ENCODE assay signal across 11 cellular contexts in genomic region chr3:124174463-124174862, GRCh38.
DNase-seq lines count a peak whose midpoint lies in the region; FAIRE-seq and TF ChIP-seq lines count a peak whose summit lies in the region.
"Had no signal": no experiment of that assay in that cellular context is flagged by ENCODE, and none has a peak within 500 bp of the region (broad histone marks: within the 10 kb centered on the region; RNA-seq: fewer than 3 reads in every experiment).

No MANE protein-coding gene starts in this region.

- H3K4me2 ChIP-seq in OCI-LY7 (ENCODE audit: low read length), result no peak overlapping the region

- no TSS peak for BruUV-seq in OCI-LY7 (replicated peaks; lab: Mats Ljungman, UMichigan)

- H3K9me3 ChIP-seq in small intestine (ENCODE audit: control insufficient read depth, low read depth), result no peaks in the 10 kb centered on the region
- no peaks in the 10 kb centered on the region for H3K9me3 ChIP-seq in OCI-LY7 (ENCODE audit: low read length)

- H3K79me2 ChIP-seq in OCI-LY7 (ENCODE audit: insufficient read depth, low read depth, low read length), result no peaks in the 10 kb centered on the region

- intact Hi-C loops in OCI-LY7 (cut with micrococcal nuclease; ENCODE audit: unreplicated experiment), result no loop called here

- 5 to 24% (median 17%) methylated on average over 2 of the region's 2 CpGs for WGBS in small intestine, 3 donors

- no peak for FAIRE-seq in small intestine (lab: Jason Lieb, UNC)

- DNase-seq in HEK293T (ENCODE audit: extremely low spot score) (peak; percentile 24), NCI-H2107 treated with DMSO at 0.1 percent for 48 hours (lab: John Stamatoyannopoulos, UW; ENCODE audit: unreplicated experiment) (peak; percentile 87), SK-N-DZ (ENCODE audit: low spot score) (peak; percentile 88), small intestine (peak; percentile 14), LoVo (ENCODE audit: low spot score) (no peak), ureter (ENCODE audit: low spot score) (no peak), OCI-LY7 (ENCODE audit: low spot score) (no peak)
- DNase-seq: activated CD4-positive, alpha-beta T cell treated with anti-CD3 and anti-CD28 coated beads, Interleukin-2, amount 10 ng/mL, durations not matched to agents 24 days and 14 days; DND-41; left cardiac atrium; SIG-M5 had no signal

- H3K4me1 ChIP-seq in small intestine (ENCODE audit: control insufficient read depth in 2 of 2, insufficient read depth in 1 of 2, low read depth in 1 of 2, low read length in 1 of 2), result no peaks in the 10 kb centered on the region
- H3K4me1 ChIP-seq in OCI-LY7 (ENCODE audit: insufficient read depth, low read length, poor library complexity, severe bottlenecking), result no peaks in the 10 kb centered on the region

- H4K20me1 ChIP-seq in OCI-LY7 (ENCODE audit: insufficient read depth, low read length), result no peaks in the 10 kb centered on the region

- H3K27me3 ChIP-seq in small intestine (ENCODE audit: control insufficient read depth in 2 of 2, insufficient read depth in 2 of 2, low read length in 2 of 2), result no peaks in the 10 kb centered on the region

- H3K27ac ChIP-seq in small intestine (ENCODE audit: low read depth in 1 of 2, low read length in 1 of 2) (no peak overlapping the region), OCI-LY7 (ENCODE audit: low read depth, low read length, poor library complexity, severe bottlenecking) (no peak overlapping the region)

- H3K9me2 ChIP-seq in OCI-LY7 (ENCODE audit: insufficient read depth, low read length), result no peaks in the 10 kb centered on the region

- no peak for TF ChIP-seq CTCF in OCI-LY7 (conservative IDR thresholded peaks at IDR 0.05; ENCODE audit: low read length)

- H3K36me3 ChIP-seq in small intestine (ENCODE audit: control insufficient read depth in 2 of 2, insufficient read depth in 2 of 2, low read length in 2 of 2) (no peaks in the 10 kb centered on the region), OCI-LY7 (ENCODE audit: insufficient read depth, low read length) (no peaks in the 10 kb centered on the region)

- no peak overlapping the region for H3K4me3 ChIP-seq in small intestine (ENCODE audit: low read depth in 1 of 2, low read length in 2 of 2)
- no peak overlapping the region for H3K4me3 ChIP-seq in OCI-LY7 (ENCODE audit: low read depth, low read length, poor library complexity, severe bottlenecking)

- POLR2A ChIA-PET in HEK293T (lab: Yijun Ruan, JAX) (no interaction called here), OCI-LY7 (lab: Charles Lee) (no interaction called here)

- H2AFZ ChIP-seq in OCI-LY7 (ENCODE audit: low read length), result no peak overlapping the region

- CTCF ChIA-PET in HEK293T (lab: Yijun Ruan, JAX) (no interaction called here), OCI-LY7 (lab: Charles Lee; ENCODE audit: unreplicated experiment) (no interaction called here)

TF ChIP-seq in HEK293T, 16 proteins besides CTCF, POLR2A, EP300 and RAD21:
- TF ChIP-seq CTBP1 (IDR thresholded peaks at IDR 0.05; ENCODE audit: borderline replicate concordance), result no peak
- TF ChIP-seq SUZ12 (IDR thresholded peaks at IDR 0.05), result no peak
- no peak for TF ChIP-seq HDGF (IDR thresholded peaks at IDR 0.05; ENCODE audit: borderline replicate concordance)
- TF ChIP-seq FOXM1 (IDR thresholded peaks at IDR 0.05; ENCODE audit: borderline replicate concordance), result no peak
- TF ChIP-seq LEF1 (IDR thresholded peaks at IDR 0.05; ENCODE audit: borderline replicate concordance), result no peak
- no peak for TF ChIP-seq FOXK2 (IDR thresholded peaks at IDR 0.05)
- no peak for TF ChIP-seq NFRKB (IDR thresholded peaks at IDR 0.05)
- no peak for TF ChIP-seq BHLHE40 (IDR thresholded peaks at IDR 0.05; ENCODE audit: borderline replicate concordance)
- no peak for TF ChIP-seq SP1 (IDR thresholded peaks at IDR 0.05)
- TF ChIP-seq TARDBP (IDR thresholded peaks at IDR 0.05), result no peak
- TF ChIP-seq L3MBTL2 (conservative IDR thresholded peaks at IDR 0.05), result no peak
- TF ChIP-seq ZNF384 (IDR thresholded peaks at IDR 0.05), result no peak

Comparison
In these comparisons a context has a peak if more than half of its experiments do, and no peak if none do; other contexts are left out.
1. DNase-seq: peak in HEK293T (single experiment), NCI-H2107 treated with DMSO at 0.1 percent for 48 hours (single experiment), SK-N-DZ (single experiment) and small intestine (single experiment); none in LoVo (single experiment), ureter (single experiment) and OCI-LY7 (single experiment).